ENCODE assay signal across 10 cellular contexts in genomic region chr1:151147685-151148084, GRCh38. TPM values are rescaled to one million over a fixed set of nuclear protein-coding genes. Genes with fewer than 3 reads are reported as not detected.
DNase-seq lines count a peak whose midpoint lies in the region; ATAC-seq, FAIRE-seq and TF ChIP-seq lines count a peak whose summit lies in the region.
"Had no signal": no experiment of that assay in that cellular context is flagged by ENCODE, and none has a peak within 500 bp of the region (broad histone marks: within the 10 kb centered on the region; RNA-seq: fewer than 3 reads in every experiment).

No MANE protein-coding gene starts in this region.

- H3K27ac Mint-ChIP-seq in activated naive CD8-positive, alpha-beta T cell, result no peak overlapping the region
- H3K27ac Mint-ChIP-seq in activated naive CD8-positive, alpha-beta T cell treated with anti-CD3 and anti-CD28 coated beads for 36 hours, result no peak overlapping the region

- ATAC-seq in HG02852 (IDR thresholded peaks at IDR 0.05; ENCODE audit: unreplicated experiment), result no peak

- FAIRE-seq in keratinocyte (lab: Jason Lieb, UNC), result no peak

- dilution Hi-C loops in keratinocyte (cut with MboI; ENCODE audit: extremely low pct_ligation_motif_present, low sequenced_read_pairs), result no loop called here

- peak overlapping the region; percentile 78 for H3K9ac ChIP-seq in keratinocyte (ENCODE audit: control insufficient read depth, extremely low read depth, insufficient read depth, low read length)

- TF ChIP-seq CTCF in keratinocyte (optimal IDR thresholded peaks at IDR 0.05 in 1 of 3, IDR thresholded peaks at IDR 0.05 in 1 of 3, conservative IDR thresholded peaks at IDR 0.05 in 1 of 3; ENCODE audit: extremely low read depth in 1 of 3, insufficient read depth in 2 of 3, low read length in 3 of 3), result no peak
- TF ChIP-seq CTCF in testis (IDR thresholded peaks at IDR 0.05), result no peak

- H3K9me3 Mint-ChIP-seq in activated naive CD8-positive, alpha-beta T cell (ENCODE audit: low read depth), result no peaks in the 10 kb centered on the region
- H3K9me3 Mint-ChIP-seq in activated naive CD8-positive, alpha-beta T cell treated with anti-CD3 and anti-CD28 coated beads for 36 hours, result no peaks in the 10 kb centered on the region

- H3K36me3 ChIP-seq in keratinocyte (ENCODE audit: control insufficient read depth in 2 of 2, extremely low read depth in 1 of 2, insufficient read depth in 2 of 2, low read length in 2 of 2), result no peaks in the 10 kb centered on the region
- H3K36me3 ChIP-seq in testis (ENCODE audit: low read depth, missing control alignments), result no peaks in the 10 kb centered on the region

- no peak for DNase-seq in activated naive CD8-positive, alpha-beta T cell treated with anti-CD3 and anti-CD28 coated beads for 36 hours
- DNase-seq in keratinocyte (ENCODE audit: low read depth, low spot score) (no peak), testis (no peak), NCI-H748 treated with DMSO at 0.1 percent for 48 hours (lab: John Stamatoyannopoulos, UW) (no peak)
- DNase-seq: effector CD4-positive, alpha-beta T cell; RPMI8226; stimulated activated CD4-positive, alpha-beta T cell treated with anti-CD3 and anti-CD28 coated beads, Interleukin-2, amount 100 ng/mL, for 48 hours had no signal

- H3K4me1 Mint-ChIP-seq in activated naive CD8-positive, alpha-beta T cell (ENCODE audit: low read depth), result peaks cover 12% of the 10 kb centered on the region
- H3K4me1 Mint-ChIP-seq in activated naive CD8-positive, alpha-beta T cell treated with anti-CD3 and anti-CD28 coated beads for 36 hours, result peaks cover 4% of the 10 kb centered on the region

- no peaks in the 10 kb centered on the region for H4K20me1 ChIP-seq in keratinocyte (ENCODE audit: control insufficient read depth, extremely low read depth, insufficient read depth, low read length)

- H3K4me3 Mint-ChIP-seq in activated naive CD8-positive, alpha-beta T cell, result peak overlapping the region; percentile 97
- H3K4me3 Mint-ChIP-seq in activated naive CD8-positive, alpha-beta T cell treated with anti-CD3 and anti-CD28 coated beads for 36 hours, result no peak overlapping the region

- H3K4me3 ChIP-seq in keratinocyte (ENCODE audit: control insufficient read depth in 2 of 3, extremely low read depth in 1 of 3, insufficient read depth in 2 of 3, low read depth in 1 of 3, low read length in 3 of 3) (no peak overlapping the region), testis (peak overlapping the region in 1 of 2 donors; percentile 93)

- no peak for TF ChIP-seq POLR2A in testis (IDR thresholded peaks at IDR 0.05)

- H3K9me1 ChIP-seq in keratinocyte (ENCODE audit: control insufficient read depth, extremely low read depth, insufficient read depth, low read length), result no peaks in the 10 kb centered on the region

- no peaks in the 10 kb centered on the region for H3K79me2 ChIP-seq in keratinocyte (ENCODE audit: control insufficient read depth, insufficient read depth, low read length)

- H3K27me3 ChIP-seq in keratinocyte (ENCODE audit: control insufficient read depth, extremely low read depth, insufficient read depth, low read length) (peaks cover 15% of the 10 kb centered on the region), testis (no peaks in the 10 kb centered on the region)

- no peaks in the 10 kb centered on the region for H3K27me3 Mint-ChIP-seq in activated naive CD8-positive, alpha-beta T cell
- peaks cover 10% of the 10 kb centered on the region for H3K27me3 Mint-ChIP-seq in activated naive CD8-positive, alpha-beta T cell treated with anti-CD3 and anti-CD28 coated beads for 36 hours

- 63 to 74% methylated on average over 2 of the region's 2 CpGs for WGBS in testis, 2 donors

- H3K4me1 ChIP-seq in keratinocyte (ENCODE audit: control insufficient read depth, extremely low read depth, insufficient read depth, low read length) (peaks cover 15% of the 10 kb centered on the region), testis (peaks cover 46% of the 10 kb centered on the region)

- no peaks in the 10 kb centered on the region for H3K36me3 Mint-ChIP-seq in activated naive CD8-positive, alpha-beta T cell
- no peaks in the 10 kb centered on the region for H3K36me3 Mint-ChIP-seq in activated naive CD8-positive, alpha-beta T cell treated with anti-CD3 and anti-CD28 coated beads for 36 hours

- H3K9me3 ChIP-seq in keratinocyte (ENCODE audit: control insufficient read depth, low read depth, low read length) (no peaks in the 10 kb centered on the region), testis (no peaks in the 10 kb centered on the region)

- intact Hi-C loops in testis (cut with DNase I; ENCODE audit: low total_unique reads), result no loop called here

- no peak overlapping the region for H3K4me2 ChIP-seq in keratinocyte (ENCODE audit: control insufficient read depth, extremely low read depth, insufficient read depth, low read depth, low read length)

- no peak overlapping the region for H2AFZ ChIP-seq in keratinocyte (ENCODE audit: control insufficient read depth, low read length)

- H3K27ac ChIP-seq in keratinocyte (ENCODE audit: control insufficient read depth, insufficient read depth, low read length) (no peak overlapping the region), testis (peak overlapping the region; percentile 66 to 85)

RNA-seq across cellular contexts. Expression of gene SEMA6C, which starts 1.3 kb away (rescaled TPM):
- total RNA-seq in activated naive CD8-positive, alpha-beta T cell treated with anti-CD3 and anti-CD28 coated beads for 36 hours, result 1 to 10 TPM; 1.4 to 4.1 TPM
- polyA plus RNA-seq in keratinocyte, result 0.43 to 1.9 TPM (median 0.93 TPM) in 3 replicates
- polyA plus RNA-seq in keratinocyte (2011; ENCODE audit: low read depth), result 0.34 TPM
- 0.36 and 0.55 TPM in 2 replicates for polyA plus RNA-seq in keratinocyte (2011; cell fraction: cytosol; rRNA removed)
- 4.0 and 6.0 TPM in 2 replicates for polyA plus RNA-seq in keratinocyte (2011; cell fraction: nucleus; rRNA removed)
- polyA plus RNA-seq in keratinocyte (2012; ENCODE audit: low replicate concordance), result 0.73 and 0.91 TPM in 2 replicates
- 1.0 to 3.3 TPM (median 1.5 TPM) in 3 replicates for polyA minus RNA-seq in keratinocyte
- 0.58 TPM for polyA minus RNA-seq in keratinocyte (2011; cell fraction: cytosol; rRNA and poly(A)+ RNA removed)
- polyA minus RNA-seq in keratinocyte (2011; cell fraction: nucleus; rRNA and poly(A)+ RNA removed), result 4.6 and 4.7 TPM in 2 replicates
- total RNA-seq in testis, result 100 to 1,000 TPM; 134 to 175 TPM
- 71.6 TPM for polyA plus RNA-seq in testis (ENCODE audit: insufficient read depth, low read depth, low replicate concordance)

RNA-seq across cellular contexts. Expression of gene TNFAIP8L2, which starts 8.8 kb away (rescaled TPM):
- total RNA-seq in activated naive CD8-positive, alpha-beta T cell treated with anti-CD3 and anti-CD28 coated beads for 36 hours, result 10 to 100 TPM; 22.2 to 22.3 TPM
- not detected in 3 replicates for polyA plus RNA-seq in keratinocyte
- not detected for polyA plus RNA-seq in keratinocyte (2011; ENCODE audit: low read depth)
- polyA plus RNA-seq in keratinocyte (2011; cell fraction: cytosol; rRNA removed), result not detected in 2 replicates
- polyA plus RNA-seq in keratinocyte (2011; cell fraction: nucleus; rRNA removed), result 0.32 TPM in 1 of 2 replicates, not detected in the other
- polyA plus RNA-seq in keratinocyte (2012; ENCODE audit: low replicate concordance), result 0.23 TPM in 1 of 2 replicates, not detected in the other
- polyA minus RNA-seq in keratinocyte, result not detected in 3 replicates
- not detected for polyA minus RNA-seq in keratinocyte (2011; cell fraction: cytosol; rRNA and poly(A)+ RNA removed)
- polyA minus RNA-seq in keratinocyte (2011; cell fraction: nucleus; rRNA and poly(A)+ RNA removed), result not detected in 2 replicates
- total RNA-seq in testis, result under 1 TPM; 0.55 to 0.99 TPM
- 2.1 TPM for polyA plus RNA-seq in testis (ENCODE audit: insufficient read depth, low read depth, low replicate concordance)
- total RNA-seq: kidney epithelial cell had no signal

RNA-seq across cellular contexts. Expression of gene LYSMD1, which starts 18.0 kb away (rescaled TPM):
- total RNA-seq in activated naive CD8-positive, alpha-beta T cell treated with anti-CD3 and anti-CD28 coated beads for 36 hours, result 1 to 10 TPM; 3.5 TPM
- polyA plus RNA-seq in keratinocyte, result 3.6 to 5.6 TPM (median 4.4 TPM) in 3 replicates
- 1.7 TPM for polyA plus RNA-seq in keratinocyte (2011; ENCODE audit: low read depth)
- polyA plus RNA-seq in keratinocyte (2011; cell fraction: cytosol; rRNA removed), result 3.2 and 4.0 TPM in 2 replicates
- 9.5 and 10.2 TPM in 2 replicates for polyA plus RNA-seq in keratinocyte (2011; cell fraction: nucleus; rRNA removed)
- polyA plus RNA-seq in keratinocyte (2012; ENCODE audit: low replicate concordance), result 4.3 TPM in 2 replicates
- polyA minus RNA-seq in keratinocyte, result 0.98 to 5.7 TPM (median 3.6 TPM) in 3 replicates
- polyA minus RNA-seq in keratinocyte (2011; cell fraction: cytosol; rRNA and poly(A)+ RNA removed), result 4.0 TPM
- 5.7 and 5.8 TPM in 2 replicates for polyA minus RNA-seq in keratinocyte (2011; cell fraction: nucleus; rRNA and poly(A)+ RNA removed)
- total RNA-seq in testis, result 10 to 100 TPM; 14.9 to 17.0 TPM
- polyA plus RNA-seq in testis (ENCODE audit: insufficient read depth, low read depth, low replicate concordance), result 9.5 TPM

RNA-seq across cellular contexts. Expression of gene SCNM1, which starts 18.3 kb away (rescaled TPM):
- 10 to 100 TPM; 80.9 to 81.9 TPM for total RNA-seq in activated naive CD8-positive, alpha-beta T cell treated with anti-CD3 and anti-CD28 coated beads for 36 hours
- 11.0 to 34.4 TPM (median 26.2 TPM) in 3 replicates for polyA plus RNA-seq in keratinocyte
- 32.6 TPM for polyA plus RNA-seq in keratinocyte (2011; ENCODE audit: low read depth)
- 22.8 and 25.1 TPM in 2 replicates for polyA plus RNA-seq in keratinocyte (2011; cell fraction: cytosol; rRNA removed)
- 33.4 and 35.9 TPM in 2 replicates for polyA plus RNA-seq in keratinocyte (2011; cell fraction: nucleus; rRNA removed)
- 44.4 and 44.9 TPM in 2 replicates for polyA plus RNA-seq in keratinocyte (2012; ENCODE audit: low replicate concordance)
- polyA minus RNA-seq in keratinocyte, result 7.4 to 17.6 TPM (median 10.6 TPM) in 3 replicates
- polyA minus RNA-seq in keratinocyte (2011; cell fraction: cytosol; rRNA and poly(A)+ RNA removed), result 10.9 TPM
- polyA minus RNA-seq in keratinocyte (2011; cell fraction: nucleus; rRNA and poly(A)+ RNA removed), result 4.7 and 5.0 TPM in 2 replicates
- 10 to 100 TPM; 27.5 to 31.7 TPM for total RNA-seq in testis
- 46.0 TPM for polyA plus RNA-seq in testis (ENCODE audit: insufficient read depth, low read depth, low replicate concordance)

RNA-seq across cellular contexts. Expression of gene TMOD4, which starts 28.1 kb away (rescaled TPM):
- 1 to 10 TPM; 2.3 to 2.5 TPM for total RNA-seq in activated naive CD8-positive, alpha-beta T cell treated with anti-CD3 and anti-CD28 coated beads for 36 hours
- polyA plus RNA-seq in keratinocyte, result 0.18 to 0.42 TPM (median 0.34 TPM) in 3 replicates
- not detected for polyA plus RNA-seq in keratinocyte (2011; ENCODE audit: low read depth)
- polyA plus RNA-seq in keratinocyte (2011; cell fraction: cytosol; rRNA removed), result 0.15 and 0.17 TPM in 2 replicates
- polyA plus RNA-seq in keratinocyte (2011; cell fraction: nucleus; rRNA removed), result not detected in 2 replicates
- polyA plus RNA-seq in keratinocyte (2012; ENCODE audit: low replicate concordance), result 0.24 TPM in 1 of 2 replicates, not detected in the other
- polyA minus RNA-seq in keratinocyte, result 0.49 TPM in 1 of 3 replicates, not detected in the others
- not detected for polyA minus RNA-seq in keratinocyte (2011; cell fraction: cytosol; rRNA and poly(A)+ RNA removed)
- not detected in 2 replicates for polyA minus RNA-seq in keratinocyte (2011; cell fraction: nucleus; rRNA and poly(A)+ RNA removed)
- not detected for total RNA-seq in testis
- 2.1 TPM for polyA plus RNA-seq in testis (ENCODE audit: insufficient read depth, low read depth, low replicate concordance)
- total RNA-seq: kidney epithelial cell had no signal

Comparison
In these comparisons a context has a peak if more than half of its experiments do, and no peak if none do; other contexts are left out.
1. RNA of gene SEMA6C, which starts 1.3 kb away (total RNA-seq): 134 to 175 TPM in testis; 1.4 to 4.1 TPM in activated naive CD8-positive, alpha-beta T cell treated with anti-CD3 and anti-CD28 coated beads for 36 hours; every median in the first group is over 10 times any median in the second.
2. RNA of gene TNFAIP8L2, which starts 8.8 kb away (total RNA-seq): 22.2 to 22.3 TPM in activated naive CD8-positive, alpha-beta T cell treated with anti-CD3 and anti-CD28 coated beads for 36 hours; 0.55 to 0.99 TPM in testis; every median in the first group is over 10 times any median in the second.